In genomic region chr5:172840077-172840777, GRCh38 we compare ENCODE assay signal across 14 cellular contexts. TPM values are rescaled to one million over a fixed set of nuclear protein-coding genes. Genes with fewer than 3 reads are reported as not detected.
DNase-seq lines count a peak whose midpoint lies in the region; ATAC-seq and TF ChIP-seq lines count a peak whose summit lies in the region.
"Had no signal": no experiment of that assay in that cellular context is flagged by ENCODE, and none has a peak within 500 bp of the region (broad histone marks: within the 10 kb centered on the region; RNA-seq: fewer than 3 reads in every experiment).

No MANE protein-coding gene starts in this region.

- no peak overlapping the region for H2AFZ ChIP-seq in PC-9

- H3K27ac Mint-ChIP-seq in WTC11 (peak overlapping the region; percentile 14; the same call in 1 of the 2 replicates), immature natural killer cell (peak overlapping the region; percentile 54 to 84 (median 70))
- H3K27ac Mint-ChIP-seq: activated CD8-positive, alpha-beta T cell treated with anti-CD3 and anti-CD28 coated beads for 36 hours; activated naive CD8-positive, alpha-beta T cell treated with anti-CD3 and anti-CD28 coated beads, Interleukin-2, amount 10 ng/mL, durations not matched to agents 7 days and 5 days had no signal

- H3K27ac ChIP-seq in C4-2B (peak overlapping the region; percentile 95), PC-9 (no peak overlapping the region)

- H3K4me1 Mint-ChIP-seq in WTC11 (peaks cover 32% of the 10 kb centered on the region), immature natural killer cell (peaks cover 57 to 75% of the 10 kb centered on the region in 2 donors)

- CTCF ChIA-PET in WTC11 (lab: Charles Lee) (interaction anchor here (1.0 to 1.6 kb wide), 2 partner anchors 68 to 99 kb away, joined by 5 to 9 read pairs; no protein-coding TSS in a partner anchor), PC-9 (lab: Charles Lee) (interaction anchor here (0.8 kb wide), 1 partner anchor 14 kb away, joined by 3 read pairs; no protein-coding TSS in a partner anchor)

- no peaks in the 10 kb centered on the region for H3K9me3 Mint-ChIP-seq in WTC11
- H3K9me3 Mint-ChIP-seq in immature natural killer cell: no peaks in the 10 kb centered on the region
- H3K9me3 Mint-ChIP-seq: activated CD8-positive, alpha-beta T cell treated with anti-CD3 and anti-CD28 coated beads for 36 hours; activated naive CD8-positive, alpha-beta T cell treated with anti-CD3 and anti-CD28 coated beads, Interleukin-2, amount 10 ng/mL, durations not matched to agents 7 days and 5 days; CD4-positive, alpha-beta T cell had no signal

- H3K9me2 ChIP-seq in PC-9 (ENCODE audit: insufficient read depth): no peaks in the 10 kb centered on the region

- peak overlapping the region; percentile 39 for H3K4me2 ChIP-seq in skeletal muscle satellite cell (ENCODE audit: low read length)
- H3K4me2 ChIP-seq in PC-9: no peak overlapping the region

- no peak overlapping the region for H3K4me3 ChIP-seq in skeletal muscle satellite cell (ENCODE audit: low read length)
- no peak overlapping the region for H3K4me3 ChIP-seq in PC-9

- POLR2A ChIA-PET in WTC11 (lab: Charles Lee): interaction anchor here (1.2 to 1.8 kb wide), 2 partner anchors 68 to 70 kb away, joined by 3 to 4 read pairs; no protein-coding TSS in a partner anchor
- POLR2A ChIA-PET in PC-9 (lab: Charles Lee; ENCODE audit: unreplicated experiment): no interaction called here

- peak overlapping the region; percentile 49 for H3K9ac ChIP-seq in skeletal muscle satellite cell (ENCODE audit: low read depth, low read length)

- BruUV-seq in PC-9 (replicated peaks; lab: Mats Ljungman, UMichigan): no TSS peak

- TF ChIP-seq CTCF in C4-2B (conservative IDR thresholded peaks at IDR 0.05) (no peak), WTC11 (IDR thresholded peaks at IDR 0.05) (no peak), PC-9 (conservative IDR thresholded peaks at IDR 0.05) (no peak)

- 0 out of 2 replicates have a peak, but pooled peaks cover 3% of the 10 kb centered on the region for H4K20me1 ChIP-seq in PC-9 (ENCODE audit: insufficient read depth)

- H3K79me2 ChIP-seq in PC-9 (ENCODE audit: low read depth): peaks cover 58% of the 10 kb centered on the region

- H3K4me1 ChIP-seq in skeletal muscle satellite cell (ENCODE audit: control insufficient read depth, insufficient read depth, low read length) (peaks cover 52% of the 10 kb centered on the region), PC-9 (replicated peaks; ENCODE audit: insufficient read depth) (peaks cover 7% of the 10 kb centered on the region)

- no peak overlapping the region for H3K4me3 Mint-ChIP-seq in WTC11
- no peak overlapping the region for H3K4me3 Mint-ChIP-seq in immature natural killer cell
- H3K4me3 Mint-ChIP-seq: activated CD8-positive, alpha-beta T cell treated with anti-CD3 and anti-CD28 coated beads for 36 hours; activated naive CD8-positive, alpha-beta T cell treated with anti-CD3 and anti-CD28 coated beads, Interleukin-2, amount 10 ng/mL, durations not matched to agents 7 days and 5 days; CD4-positive, alpha-beta T cell had no signal

- H3F3A ChIP-seq in PC-9 (ENCODE audit: insufficient read depth, low read depth): 0 out of 2 replicates have a peak, but pooled peaks cover 5% of the 10 kb centered on the region

- H3K27me3 Mint-ChIP-seq in WTC11 (ENCODE audit: low read depth) (no peaks in the 10 kb centered on the region), immature natural killer cell (ENCODE audit: low read depth in 3 of 3) (peaks cover 0 to 6% (median 0%) of the 10 kb centered on the region in 3 donors)
- H3K27me3 Mint-ChIP-seq: activated CD8-positive, alpha-beta T cell treated with anti-CD3 and anti-CD28 coated beads for 36 hours; activated naive CD8-positive, alpha-beta T cell treated with anti-CD3 and anti-CD28 coated beads, Interleukin-2, amount 10 ng/mL, durations not matched to agents 7 days and 5 days; CD4-positive, alpha-beta T cell; progenitor cell of endocrine pancreas had no signal

- no peaks in the 10 kb centered on the region for H3K27me3 ChIP-seq in skeletal muscle satellite cell (ENCODE audit: control insufficient read depth, insufficient read depth, low read length)
- H3K27me3 ChIP-seq in PC-9 (ENCODE audit: insufficient read depth, low read depth): no peaks in the 10 kb centered on the region

- no peak for ATAC-seq in WTC11
- ATAC-seq: activated CD8-positive, alpha-beta T cell treated with anti-CD3 and anti-CD28 coated beads for 36 hours; HCT116 had no signal

- peaks cover 7% of the 10 kb centered on the region for H3K36me3 Mint-ChIP-seq in WTC11
- peaks cover 0 to 18% (median 0%) of the 10 kb centered on the region in 3 donors for H3K36me3 Mint-ChIP-seq in immature natural killer cell

- intact Hi-C loops in PC-9 (cut with micrococcal nuclease; ENCODE audit: unreplicated experiment): no loop called here

- DNase-seq in WTC11 (ENCODE audit: low spot score) (no peak), immature natural killer cell (no peak), PC-9 (no peak), DMS79 treated with DMSO at 0.1 percent for 48 hours (lab: John Stamatoyannopoulos, UW) (no peak), NCI-H2107 (lab: John Stamatoyannopoulos, UW) (no peak), NCI-H446 (lab: John Stamatoyannopoulos, UW) (no peak)
- DNase-seq: activated CD8-positive, alpha-beta T cell treated with anti-CD3 and anti-CD28 coated beads for 36 hours; activated naive CD8-positive, alpha-beta T cell treated with anti-CD3 and anti-CD28 coated beads, Interleukin-2, amount 10 ng/mL, durations not matched to agents 7 days and 5 days; CD4-positive, alpha-beta T cell; MV-4-11 had no signal

- no peaks in the 10 kb centered on the region for H3K9me3 ChIP-seq in skeletal muscle satellite cell (replicated peaks; ENCODE audit: low read length)
- H3K9me3 ChIP-seq in PC-9 (ENCODE audit: insufficient read depth, low read depth): no peaks in the 10 kb centered on the region

- H3K36me3 ChIP-seq in skeletal muscle satellite cell (ENCODE audit: insufficient read depth, low read length) (peaks cover 37% of the 10 kb centered on the region), PC-9 (ENCODE audit: low read depth) (no peaks in the 10 kb centered on the region)

TF ChIP-seq in WTC11, 78 proteins besides CTCF, POLR2A, EP300 and RAD21 (continues in another document):
- TF ChIP-seq E2F4 (CRISPR knock-in tag; IDR thresholded peaks at IDR 0.05; ENCODE audit: borderline replicate concordance, low read depth): no peak
- no peak for TF ChIP-seq IRF2 (CRISPR knock-in tag; IDR thresholded peaks at IDR 0.05; ENCODE audit: borderline replicate concordance, low read depth)
- TF ChIP-seq HMGA2 (CRISPR knock-in tag; IDR thresholded peaks at IDR 0.05): no peak
- TF ChIP-seq EMX1 (CRISPR knock-in tag; IDR thresholded peaks at IDR 0.05): no peak
- TF ChIP-seq PRDM15 (CRISPR knock-in tag; IDR thresholded peaks at IDR 0.05): no peak
- TF ChIP-seq FOXK1 (CRISPR knock-in tag; IDR thresholded peaks at IDR 0.05): no peak

RNA-seq across cellular contexts. Expression of gene ERGIC1, which starts 6.2 kb away (rescaled TPM):
- total RNA-seq in WTC11 (2021) (89.8 to 101 TPM (median 97.1 TPM) in 3 replicates), PC-9 (2021) (106 and 159 TPM in 2 replicates)
- 10 to 100 TPM; 40.7 to 61.9 (median 61.7) TPM for polyA plus RNA-seq in immature natural killer cell
- 162 and 224 TPM in 2 replicates for total RNA-seq in skeletal muscle satellite cell (2012; rRNA removed)
